Comparison of ENCODE assay signal across 19 cellular contexts in the genomic region with DNA sequence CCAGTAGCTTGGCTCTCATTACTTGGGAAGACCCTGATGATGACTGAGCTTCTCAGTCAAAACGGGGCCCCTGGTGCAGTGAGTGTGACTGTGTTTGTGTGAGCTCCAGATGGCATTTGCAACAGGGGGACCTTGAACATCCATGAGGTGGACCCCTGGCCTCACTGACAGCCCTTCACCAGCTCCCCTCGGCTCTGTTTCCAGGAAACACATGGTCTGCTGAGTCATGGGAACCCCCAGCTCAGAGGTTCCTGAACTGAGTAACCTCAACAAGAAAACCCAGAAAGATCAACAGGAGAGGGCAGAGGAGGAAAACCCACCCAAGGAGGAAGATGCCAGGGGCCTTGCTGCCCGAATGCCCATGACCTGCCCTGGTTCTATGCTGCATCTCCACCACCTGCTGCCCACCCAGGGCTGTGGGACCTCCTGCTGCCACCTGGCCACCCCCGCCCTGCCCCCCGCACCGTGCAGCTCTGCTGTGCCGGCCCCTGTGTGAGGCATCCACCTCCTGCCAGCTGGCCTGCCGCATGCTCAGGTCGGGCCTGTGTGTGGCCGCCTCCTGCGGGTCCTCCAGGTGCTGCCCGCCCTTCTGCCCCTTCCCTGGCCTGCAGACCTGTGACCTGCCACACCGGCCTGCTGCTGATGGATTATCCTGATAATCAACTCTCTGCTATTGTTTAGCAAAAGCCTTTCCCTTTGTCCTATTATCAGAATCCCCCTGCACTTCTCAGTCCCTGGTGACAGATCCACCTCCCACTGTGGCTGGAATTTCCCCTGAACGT. TPM values are rescaled to one million over a fixed set of nuclear protein-coding genes. Genes with fewer than 3 reads are reported as not detected.
DNase-seq lines count a peak whose midpoint lies in the region; TF ChIP-seq lines count a peak whose summit lies in the region.
"Had no signal": no experiment of that assay in that cellular context is flagged by ENCODE, and none has a peak within 500 bp of the region (broad histone marks: within the 10 kb centered on the region; RNA-seq: fewer than 3 reads in every experiment).

No MANE protein-coding gene starts in this region.

- peaks cover 13% of the 10 kb centered on the region for H3K27me3 Mint-ChIP-seq in activated CD4-positive, alpha-beta T cell treated with anti-CD3 and anti-CD28 coated beads, Interleukin-2, amount 10 ng/mL, durations not matched to agents 7 days and 5 days
- H3K27me3 Mint-ChIP-seq in osteocyte (ENCODE audit: unreplicated experiment): peaks cover 76% of the 10 kb centered on the region

- H3K9me3 ChIP-seq in mesenchymal stem cell (ENCODE audit: control insufficient read depth, low read length): peaks cover 2% of the 10 kb centered on the region
- H3K9me3 ChIP-seq: uterus had no signal

- H2AFZ ChIP-seq in mesenchymal stem cell (ENCODE audit: low read depth, low read length): no peak overlapping the region

- H3K4me1 ChIP-seq in mesenchymal stem cell (ENCODE audit: control insufficient read depth, insufficient read depth, low read depth, low read length): no peaks in the 10 kb centered on the region
- H3K4me1 ChIP-seq: uterus had no signal

- H3K9me3 Mint-ChIP-seq in activated CD4-positive, alpha-beta T cell treated with anti-CD3 and anti-CD28 coated beads, Interleukin-2, amount 10 ng/mL, durations not matched to agents 7 days and 5 days: no peaks in the 10 kb centered on the region
- H3K9me3 Mint-ChIP-seq in osteocyte (ENCODE audit: unreplicated experiment): no peaks in the 10 kb centered on the region
- H3K9me3 Mint-ChIP-seq: CD4-positive, CD25-positive, alpha-beta regulatory T cell had no signal

- H3K23ac ChIP-seq in mesenchymal stem cell (ENCODE audit: low read length in 2 of 2): no peak overlapping the region

- H3K4me3 ChIP-seq in H7 (ENCODE audit: insufficient read depth, low read depth, low read length) (no peak overlapping the region), mesenchymal stem cell (ENCODE audit: insufficient read depth in 1 of 2, low read depth in 1 of 2, low read length in 2 of 2) (no peak overlapping the region)
- H3K4me3 ChIP-seq: uterus had no signal

- TF ChIP-seq CTCF in osteocyte (IDR thresholded peaks at IDR 0.05): no peak

- H4K91ac ChIP-seq in mesenchymal stem cell (ENCODE audit: low read length): no peak overlapping the region

- no peak overlapping the region for H3K14ac ChIP-seq in mesenchymal stem cell (ENCODE audit: low read length in 2 of 2)

- H3K36me3 Mint-ChIP-seq in activated CD4-positive, alpha-beta T cell treated with anti-CD3 and anti-CD28 coated beads, Interleukin-2, amount 10 ng/mL, durations not matched to agents 7 days and 5 days (ENCODE audit: low read depth): no peaks in the 10 kb centered on the region
- no peaks in the 10 kb centered on the region for H3K36me3 Mint-ChIP-seq in osteocyte (ENCODE audit: unreplicated experiment)
- H3K36me3 Mint-ChIP-seq: CD4-positive, CD25-positive, alpha-beta regulatory T cell had no signal

- no peak overlapping the region for H2BK120ac ChIP-seq in mesenchymal stem cell (ENCODE audit: low read depth, low read length)

- no peak overlapping the region for H2BK12ac ChIP-seq in mesenchymal stem cell (ENCODE audit: low read length in 2 of 2)

- no peak for DNase-seq in activated CD4-positive, alpha-beta T cell treated with anti-CD3 and anti-CD28 coated beads, Interleukin-2, amount 10 ng/mL, durations not matched to agents 7 days and 5 days
- no peak for DNase-seq in activated CD4-positive, alpha-beta T cell treated with anti-CD3 and anti-CD28 coated beads for 4 hours
- peak; percentile 79 for DNase-seq in H7
- DNase-seq in dermis blood vessel endothelial cell: peak; percentile 11
- DNase-seq in osteocyte (ENCODE audit: extremely low spot score, unreplicated experiment): peak; percentile 76
- DNase-seq in germinal center (ENCODE audit: low spot score): no peak
- DNase-seq in mesenchymal stem cell: no peak
- DNase-seq in 8988T: no peak
- DNase-seq: amniotic stem cell; CD4-positive, CD25-positive, alpha-beta regulatory T cell; cerebellar nuclear complex; DMS79 treated with DMSO at 0.1 percent for 48 hours; NCI-H1694 treated with DMSO at 0.1 percent for 48 hours; NCI-H446; nucleus accumbens; stimulated activated CD4-positive, alpha-beta T cell treated with anti-CD3 and anti-CD28 coated beads, Interleukin-1b, Interleukin-23, amount 100 ng/mL, for 48 hours; uterus had no signal

- WGBS in mesenchymal stem cell: 50% methylated on average over 12 of the region's 14 CpGs

- no peak overlapping the region for H2BK5ac ChIP-seq in mesenchymal stem cell (ENCODE audit: low read depth, low read length, poor library complexity, severe bottlenecking)

- no peaks in the 10 kb centered on the region for H3K79me1 ChIP-seq in mesenchymal stem cell (replicated peaks; ENCODE audit: low read length, poor library complexity, severe bottlenecking)

- H3K27ac Mint-ChIP-seq in activated CD4-positive, alpha-beta T cell treated with anti-CD3 and anti-CD28 coated beads, Interleukin-2, amount 10 ng/mL, durations not matched to agents 7 days and 5 days: peak overlapping the region; percentile 16
- no peak overlapping the region for H3K27ac Mint-ChIP-seq in osteocyte (ENCODE audit: unreplicated experiment)

- no peak overlapping the region for H2BK15ac ChIP-seq in mesenchymal stem cell (ENCODE audit: low read depth, poor library complexity, severe bottlenecking)

- no peak overlapping the region for H3K4me2 ChIP-seq in mesenchymal stem cell (ENCODE audit: low read length, poor library complexity, severe bottlenecking)

- POLR2A ChIA-PET in activated CD4-positive, alpha-beta T cell treated with anti-CD3 and anti-CD28 coated beads, Interleukin-2, amount 10 ng/mL, durations not matched to agents 7 days and 5 days (lab: Charles Lee): interaction anchor here (0.6 kb wide), 1 partner anchor 268 kb away, joined by 3 read pairs; no protein-coding TSS in a partner anchor

- CTCF ChIA-PET in activated CD4-positive, alpha-beta T cell treated with anti-CD3 and anti-CD28 coated beads, Interleukin-2, amount 10 ng/mL, durations not matched to agents 7 days and 5 days (lab: Charles Lee): interaction anchor here (0.8 kb wide), 1 partner anchor 8 kb away, joined by 4 read pairs; no protein-coding TSS in a partner anchor

- no peak overlapping the region for H3K18ac ChIP-seq in mesenchymal stem cell (ENCODE audit: low read depth in 1 of 2, low read length in 2 of 2)

- H3K9ac ChIP-seq in mesenchymal stem cell (ENCODE audit: low read length): no peak overlapping the region

- H3K4me1 Mint-ChIP-seq in activated CD4-positive, alpha-beta T cell treated with anti-CD3 and anti-CD28 coated beads, Interleukin-2, amount 10 ng/mL, durations not matched to agents 7 days and 5 days: peaks cover 5% of the 10 kb centered on the region
- H3K4me1 Mint-ChIP-seq in osteocyte (ENCODE audit: unreplicated experiment): peaks cover 15% of the 10 kb centered on the region

- no peak overlapping the region for H3K4me3 Mint-ChIP-seq in activated CD4-positive, alpha-beta T cell treated with anti-CD3 and anti-CD28 coated beads, Interleukin-2, amount 10 ng/mL, durations not matched to agents 7 days and 5 days
- no peak overlapping the region for H3K4me3 Mint-ChIP-seq in osteocyte (ENCODE audit: unreplicated experiment)
- H3K4me3 Mint-ChIP-seq: CD4-positive, CD25-positive, alpha-beta regulatory T cell had no signal

- H3K27me3 ChIP-seq in H7 (ENCODE audit: control insufficient read depth, insufficient read depth, low read length) (no peaks in the 10 kb centered on the region), mesenchymal stem cell (ENCODE audit: control insufficient read depth in 1 of 2, insufficient read depth in 1 of 2, low read length in 2 of 2) (peaks cover 37 to 40% of the 10 kb centered on the region in 2 experiments)
- H3K27me3 ChIP-seq: uterus had no signal

- H4K8ac ChIP-seq in mesenchymal stem cell (ENCODE audit: low read length): no peak overlapping the region

- H3K27ac ChIP-seq in mesenchymal stem cell (ENCODE audit: low read length, poor library complexity, severe bottlenecking): no peak overlapping the region
- H3K27ac ChIP-seq: uterus had no signal

- H2AK5ac ChIP-seq in mesenchymal stem cell (ENCODE audit: low read length, severe bottlenecking): no peak overlapping the region

- H3K36me3 ChIP-seq in H7 (replicated peaks; ENCODE audit: control insufficient read depth, insufficient read depth, low read length) (no peaks in the 10 kb centered on the region), mesenchymal stem cell (ENCODE audit: control insufficient read depth in 1 of 2, insufficient read depth in 2 of 2, low read depth in 1 of 2, low read length in 2 of 2) (no peaks in the 10 kb centered on the region)
- H3K36me3 ChIP-seq: uterus had no signal

- no peak overlapping the region for H3K4ac ChIP-seq in mesenchymal stem cell (ENCODE audit: low read depth in 1 of 2, low read length in 2 of 2)

RNA-seq across cellular contexts. Expression of a gene that starts 4.2 kb away (rescaled TPM):
- not detected for total RNA-seq in activated CD4-positive, alpha-beta T cell treated with anti-CD3 and anti-CD28 coated beads, Interleukin-2, amount 10 ng/mL, durations not matched to agents 7 days and 5 days
- total RNA-seq in H7 (2014; rRNA removed; shearing (Covaris generic)): 0.17 TPM in 1 of 2 replicates, not detected in the other
- not detected in 2 replicates for total RNA-seq in dermis blood vessel endothelial cell
- total RNA-seq in osteocyte: not detected in 2 replicates
- not detected for polyA plus RNA-seq in mesenchymal stem cell (2013, experiment 1 of 2)
- not detected for polyA plus RNA-seq in mesenchymal stem cell (2013, experiment 2 of 2)
- total RNA-seq: CD4-positive, CD25-positive, alpha-beta regulatory T cell; mononuclear cell; subcutaneous adipose tissue had no signal
- polyA plus RNA-seq: CD4-positive, CD25-positive, alpha-beta regulatory T cell had no signal

RNA-seq across cellular contexts. Expression of a gene that starts 10.8 kb away (rescaled TPM):
- not detected for total RNA-seq in activated CD4-positive, alpha-beta T cell treated with anti-CD3 and anti-CD28 coated beads, Interleukin-2, amount 10 ng/mL, durations not matched to agents 7 days and 5 days
- not detected in 2 replicates for total RNA-seq in H7 (2014; rRNA removed; shearing (Covaris generic))
- not detected in 2 replicates for total RNA-seq in dermis blood vessel endothelial cell
- total RNA-seq in osteocyte: not detected in 2 replicates
- polyA plus RNA-seq in mesenchymal stem cell (2013, experiment 1 of 2): not detected
- not detected for polyA plus RNA-seq in mesenchymal stem cell (2013, experiment 2 of 2)
- total RNA-seq: CD4-positive, CD25-positive, alpha-beta regulatory T cell; mononuclear cell; subcutaneous adipose tissue; uterus had no signal
- polyA plus RNA-seq: CD4-positive, CD25-positive, alpha-beta regulatory T cell had no signal

RNA-seq across cellular contexts. Expression of a gene that starts 19.5 kb away (rescaled TPM):
- total RNA-seq in activated CD4-positive, alpha-beta T cell treated with anti-CD3 and anti-CD28 coated beads, Interleukin-2, amount 10 ng/mL, durations not matched to agents 7 days and 5 days: not detected
- not detected in 2 replicates for total RNA-seq in H7 (2014; rRNA removed; shearing (Covaris generic))
- total RNA-seq in dermis blood vessel endothelial cell: not detected in 2 replicates
- total RNA-seq in osteocyte: not detected in 2 replicates
- not detected for polyA plus RNA-seq in mesenchymal stem cell (2013, experiment 1 of 2)
- not detected for polyA plus RNA-seq in mesenchymal stem cell (2013, experiment 2 of 2)
- total RNA-seq: CD4-positive, CD25-positive, alpha-beta regulatory T cell; mononuclear cell; subcutaneous adipose tissue; uterus had no signal
- polyA plus RNA-seq: CD4-positive, CD25-positive, alpha-beta regulatory T cell had no signal

RNA-seq across cellular contexts. Expression of a gene that starts 25.2 kb away (rescaled TPM):
- not detected for total RNA-seq in activated CD4-positive, alpha-beta T cell treated with anti-CD3 and anti-CD28 coated beads, Interleukin-2, amount 10 ng/mL, durations not matched to agents 7 days and 5 days
- total RNA-seq in H7 (2014; rRNA removed; shearing (Covaris generic)): 1.0 and 1.8 TPM in 2 replicates
- 0.47 and 1.0 TPM in 2 replicates for total RNA-seq in dermis blood vessel endothelial cell
- total RNA-seq in osteocyte: not detected in 2 replicates
- polyA plus RNA-seq in mesenchymal stem cell (2013, experiment 1 of 2): not detected
- not detected for polyA plus RNA-seq in mesenchymal stem cell (2013, experiment 2 of 2)
- total RNA-seq: CD4-positive, CD25-positive, alpha-beta regulatory T cell; mononuclear cell; subcutaneous adipose tissue had no signal

RNA-seq across cellular contexts. Expression of a gene that starts 28.5 kb away (rescaled TPM):
- not detected for total RNA-seq in activated CD4-positive, alpha-beta T cell treated with anti-CD3 and anti-CD28 coated beads, Interleukin-2, amount 10 ng/mL, durations not matched to agents 7 days and 5 days
- not detected in 2 replicates for total RNA-seq in H7 (2014; rRNA removed; shearing (Covaris generic))
- total RNA-seq in dermis blood vessel endothelial cell (not detected in 2 replicates), osteocyte (not detected in 2 replicates)
- polyA plus RNA-seq in mesenchymal stem cell (2013, experiment 1 of 2): not detected
- not detected for polyA plus RNA-seq in mesenchymal stem cell (2013, experiment 2 of 2)
- total RNA-seq: CD4-positive, CD25-positive, alpha-beta regulatory T cell; mononuclear cell; subcutaneous adipose tissue; uterus had no signal
- polyA plus RNA-seq: CD4-positive, CD25-positive, alpha-beta regulatory T cell had no signal

Comparison
In these comparisons a context has a peak if more than half of its experiments do, and no peak if none do; other contexts are left out.
1. DNase-seq: peak in H7 (single experiment), dermis blood vessel endothelial cell (single experiment) and osteocyte (single experiment); none in activated CD4-positive, alpha-beta T cell treated with anti-CD3 and anti-CD28 coated beads, Interleukin-2, amount 10 ng/mL, durations not matched to agents 7 days and 5 days (single experiment), activated CD4-positive, alpha-beta T cell treated with anti-CD3 and anti-CD28 coated beads for 4 hours (0 of 2), germinal center (single experiment), mesenchymal stem cell (single experiment) and 8988T (single experiment).